2 cellular contexts compared by ENCODE assay signal in the genomic region with DNA sequence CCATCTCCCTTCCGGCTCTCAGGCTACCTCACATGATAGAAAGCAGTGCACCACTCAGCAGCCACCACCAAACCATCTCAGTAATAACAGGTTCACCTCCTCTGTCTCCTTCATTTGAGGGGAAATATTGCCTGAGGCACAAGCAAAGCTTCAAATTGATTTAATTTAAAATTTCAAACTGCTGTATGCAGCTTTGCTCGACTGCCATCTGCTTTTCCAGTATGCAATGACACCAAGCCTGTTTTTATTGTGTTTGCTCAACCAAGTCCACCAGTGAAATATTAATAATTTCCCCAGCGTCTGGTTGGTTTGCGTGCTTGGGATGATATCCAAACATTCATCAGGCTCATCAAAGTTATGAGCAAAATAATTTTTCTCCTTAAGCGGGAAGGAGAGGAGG.
TF ChIP-seq lines count a peak whose summit lies in the region.

No MANE protein-coding gene starts in this region.

TF ChIP-seq in SK-N-SH treated with all-trans-retinoic acid at 6 μM for 48 hours, 23 proteins besides CTCF, POLR2A, EP300 and RAD21 (continued from another document):
- no peak for TF ChIP-seq ZFP3 (CRISPR knock-in tag; IDR thresholded peaks at IDR 0.05)
- TF ChIP-seq, protein P1, sequence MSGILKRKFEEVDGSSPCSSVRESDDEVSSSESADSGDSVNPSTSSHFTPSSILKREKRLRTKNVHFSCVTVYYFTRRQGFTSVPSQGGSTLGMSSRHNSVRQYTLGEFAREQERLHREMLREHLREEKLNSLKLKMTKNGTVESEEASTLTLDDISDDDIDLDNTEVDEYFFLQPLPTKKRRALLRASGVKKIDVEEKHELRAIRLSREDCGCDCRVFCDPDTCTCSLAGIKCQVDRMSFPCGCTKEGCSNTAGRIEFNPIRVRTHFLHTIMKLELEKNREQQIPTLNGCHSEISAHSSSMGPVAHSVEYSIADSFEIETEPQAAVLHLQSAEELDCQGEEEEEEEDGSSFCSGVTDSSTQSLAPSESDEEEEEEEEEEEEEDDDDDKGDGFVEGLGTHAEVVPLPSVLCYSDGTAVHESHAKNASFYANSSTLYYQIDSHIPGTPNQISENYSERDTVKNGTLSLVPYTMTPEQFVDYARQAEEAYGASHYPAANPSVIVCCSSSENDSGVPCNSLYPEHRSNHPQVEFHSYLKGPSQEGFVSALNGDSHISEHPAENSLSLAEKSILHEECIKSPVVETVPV (CRISPR knock-in tag; IDR thresholded peaks at IDR 0.05) = no peak
- TF ChIP-seq BACH2 (CRISPR knock-in tag; IDR thresholded peaks at IDR 0.05; ENCODE audit: borderline replicate concordance) = no peak
- TF ChIP-seq GLIS3 (CRISPR knock-in tag; IDR thresholded peaks at IDR 0.05) = no peak
- no peak for TF ChIP-seq ESRRG (CRISPR knock-in tag; IDR thresholded peaks at IDR 0.05)
- TF ChIP-seq, protein P2, sequence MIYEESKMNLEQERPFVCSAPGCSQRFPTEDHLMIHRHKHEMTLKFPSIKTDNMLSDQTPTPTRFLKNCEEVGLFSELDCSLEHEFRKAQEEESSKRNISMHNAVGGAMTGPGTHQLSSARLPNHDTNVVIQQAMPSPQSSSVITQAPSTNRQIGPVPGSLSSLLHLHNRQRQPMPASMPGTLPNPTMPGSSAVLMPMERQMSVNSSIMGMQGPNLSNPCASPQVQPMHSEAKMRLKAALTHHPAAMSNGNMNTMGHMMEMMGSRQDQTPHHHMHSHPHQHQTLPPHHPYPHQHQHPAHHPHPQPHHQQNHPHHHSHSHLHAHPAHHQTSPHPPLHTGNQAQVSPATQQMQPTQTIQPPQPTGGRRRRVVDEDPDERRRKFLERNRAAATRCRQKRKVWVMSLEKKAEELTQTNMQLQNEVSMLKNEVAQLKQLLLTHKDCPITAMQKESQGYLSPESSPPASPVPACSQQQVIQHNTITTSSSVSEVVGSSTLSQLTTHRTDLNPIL (CRISPR knock-in tag; IDR thresholded peaks at IDR 0.05; ENCODE audit: low read depth) = no peak
- no peak for TF ChIP-seq RARB (CRISPR knock-in tag; IDR thresholded peaks at IDR 0.05)

TF ChIP-seq in HepG2, 621 proteins besides CTCF, POLR2A, EP300 and RAD21 (continued from another document):
- TF ChIP-seq, protein P3, sequence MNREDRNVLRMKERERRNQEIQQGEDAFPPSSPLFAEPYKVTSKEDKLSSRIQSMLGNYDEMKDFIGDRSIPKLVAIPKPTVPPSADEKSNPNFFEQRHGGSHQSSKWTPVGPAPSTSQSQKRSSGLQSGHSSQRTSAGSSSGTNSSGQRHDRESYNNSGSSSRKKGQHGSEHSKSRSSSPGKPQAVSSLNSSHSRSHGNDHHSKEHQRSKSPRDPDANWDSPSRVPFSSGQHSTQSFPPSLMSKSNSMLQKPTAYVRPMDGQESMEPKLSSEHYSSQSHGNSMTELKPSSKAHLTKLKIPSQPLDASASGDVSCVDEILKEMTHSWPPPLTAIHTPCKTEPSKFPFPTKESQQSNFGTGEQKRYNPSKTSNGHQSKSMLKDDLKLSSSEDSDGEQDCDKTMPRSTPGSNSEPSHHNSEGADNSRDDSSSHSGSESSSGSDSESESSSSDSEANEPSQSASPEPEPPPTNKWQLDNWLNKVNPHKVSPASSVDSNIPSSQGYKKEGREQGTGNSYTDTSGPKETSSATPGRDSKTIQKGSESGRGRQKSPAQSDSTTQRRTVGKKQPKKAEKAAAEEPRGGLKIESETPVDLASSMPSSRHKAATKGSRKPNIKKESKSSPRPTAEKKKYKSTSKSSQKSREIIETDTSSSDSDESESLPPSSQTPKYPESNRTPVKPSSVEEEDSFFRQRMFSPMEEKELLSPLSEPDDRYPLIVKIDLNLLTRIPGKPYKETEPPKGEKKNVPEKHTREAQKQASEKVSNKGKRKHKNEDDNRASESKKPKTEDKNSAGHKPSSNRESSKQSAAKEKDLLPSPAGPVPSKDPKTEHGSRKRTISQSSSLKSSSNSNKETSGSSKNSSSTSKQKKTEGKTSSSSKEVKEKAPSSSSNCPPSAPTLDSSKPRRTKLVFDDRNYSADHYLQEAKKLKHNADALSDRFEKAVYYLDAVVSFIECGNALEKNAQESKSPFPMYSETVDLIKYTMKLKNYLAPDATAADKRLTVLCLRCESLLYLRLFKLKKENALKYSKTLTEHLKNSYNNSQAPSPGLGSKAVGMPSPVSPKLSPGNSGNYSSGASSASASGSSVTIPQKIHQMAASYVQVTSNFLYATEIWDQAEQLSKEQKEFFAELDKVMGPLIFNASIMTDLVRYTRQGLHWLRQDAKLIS (CRISPR knock-in tag; IDR thresholded peaks at IDR 0.05) = no peak
- TF ChIP-seq, protein P4, sequence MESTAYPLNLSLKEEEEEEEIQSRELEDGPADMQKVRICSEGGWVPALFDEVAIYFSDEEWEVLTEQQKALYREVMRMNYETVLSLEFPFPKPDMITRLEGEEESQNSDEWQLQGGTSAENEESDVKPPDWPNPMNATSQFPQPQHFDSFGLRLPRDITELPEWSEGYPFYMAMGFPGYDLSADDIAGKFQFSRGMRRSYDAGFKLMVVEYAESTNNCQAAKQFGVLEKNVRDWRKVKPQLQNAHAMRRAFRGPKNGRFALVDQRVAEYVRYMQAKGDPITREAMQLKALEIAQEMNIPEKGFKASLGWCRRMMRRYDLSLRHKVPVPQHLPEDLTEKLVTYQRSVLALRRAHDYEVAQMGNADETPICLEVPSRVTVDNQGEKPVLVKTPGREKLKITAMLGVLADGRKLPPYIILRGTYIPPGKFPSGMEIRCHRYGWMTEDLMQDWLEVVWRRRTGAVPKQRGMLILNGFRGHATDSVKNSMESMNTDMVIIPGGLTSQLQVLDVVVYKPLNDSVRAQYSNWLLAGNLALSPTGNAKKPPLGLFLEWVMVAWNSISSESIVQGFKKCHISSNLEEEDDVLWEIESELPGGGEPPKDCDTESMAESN (CRISPR knock-in tag; conservative IDR thresholded peaks at IDR 0.05) = no peak
- no peak for TF ChIP-seq ZFP82 (CRISPR knock-in tag; IDR thresholded peaks at IDR 0.05; ENCODE audit: borderline replicate concordance)
